ENCODE assay signal across 18 cellular contexts in genomic region chr1:54462597-54463258, GRCh38. TPM values are rescaled to one million over a fixed set of nuclear protein-coding genes. Genes with fewer than 3 reads are reported as not detected.
A peak's percentile ranks its signal among the peaks of the same experiment; 100 is the strongest.
DNase-seq lines count a peak whose midpoint lies in the region; ATAC-seq and TF ChIP-seq lines count a peak whose summit lies in the region.
"Had no signal": no experiment of that assay in that cellular context is flagged by ENCODE, and none has a peak within 500 bp of the region (broad histone marks: within the 10 kb centered on the region; RNA-seq: fewer than 3 reads in every experiment).

No MANE protein-coding gene starts in this region.

- POLR2A ChIA-PET in A673 (lab: Charles Lee; ENCODE audit: low non-redundant PET), result no interaction called here
- POLR2A ChIA-PET in naive thymus-derived CD8-positive, alpha-beta T cell (lab: Charles Lee), result interaction anchor here (0.6 to 1.8 kb wide), 5 partner anchors 10 to 1690 kb away, joined by 3 to 4 read pairs (median 3); no protein-coding TSS in a partner anchor

- CTCF ChIA-PET in A673 (lab: Charles Lee), result no interaction called here

- H3K27me3 Mint-ChIP-seq in naive thymus-derived CD8-positive, alpha-beta T cell, result no peaks in the 10 kb centered on the region
- H3K27me3 Mint-ChIP-seq: natural killer cell treated with Interleukin-12 subunit alpha and Interleukin-12 subunit beta and Interleukin-15 and Interleukin-18, amount 100 ng/mL, for 72 hours had no signal

- no peaks in the 10 kb centered on the region for H3K9me3 Mint-ChIP-seq in naive thymus-derived CD8-positive, alpha-beta T cell
- H3K9me3 Mint-ChIP-seq: CD8-positive, alpha-beta T cell; natural killer cell treated with Interleukin-12 subunit alpha and Interleukin-12 subunit beta and Interleukin-15 and Interleukin-18, amount 100 ng/mL, for 72 hours had no signal

- H3K4me3 ChIP-seq in A673 (ENCODE audit: low read depth, low read length, poor library complexity, severe bottlenecking) (no peak overlapping the region), H7 (ENCODE audit: insufficient read depth, low read depth, low read length) (no peak overlapping the region)

- DNase-seq in A673 (ENCODE audit: low spot score), result no peak
- DNase-seq in H7, result peak; percentile 38
- peak; percentile 16 for DNase-seq in cerebellar cortex (ENCODE audit: low spot score)
- no peak for DNase-seq in naive thymus-derived CD8-positive, alpha-beta T cell
- no peak for DNase-seq in inferior parietal cortex (ENCODE audit: extremely low spot score)
- no peak for DNase-seq in hypothalamus (lab: John Stamatoyannopoulos, UW)
- DNase-seq in ecto neural progenitor cell (ENCODE audit: low spot score), result no peak
- DNase-seq: CD8-positive, alpha-beta T cell; DMS79; NCI-H1048; NCI-H1930; NCI-H446 treated with DMSO at 0.1 percent for 48 hours; stimulated activated CD8-positive, alpha-beta memory T cell treated with anti-CD3 and anti-CD28 coated beads, Interleukin-4, amount 100 ng/mL, for 48 hours; T-helper 9 cell had no signal

- no peak for ATAC-seq in naive thymus-derived CD8-positive, alpha-beta T cell
- no peak for ATAC-seq in GM18868 (IDR thresholded peaks at IDR 0.05; ENCODE audit: unreplicated experiment)
- ATAC-seq: activated CD4-positive, CD25-positive, alpha-beta regulatory T cell treated with anti-CD3 and anti-CD28 coated beads, Interleukin-2, amount 50 U/mL, for 24 hours; CD8-positive, alpha-beta T cell; natural killer cell treated with Interleukin-12 subunit alpha and Interleukin-12 subunit beta and Interleukin-15 and Interleukin-18, amount 100 ng/mL, for 72 hours; SK-N-SH treated with all-trans-retinoic acid at 6 μM for 48 hours had no signal

- peak overlapping the region in 9 of 10 donors; percentile 19 to 67 (median 40) for H3K27ac Mint-ChIP-seq in naive thymus-derived CD8-positive, alpha-beta T cell
- H3K27ac Mint-ChIP-seq: CD8-positive, alpha-beta T cell had no signal

- H3K27ac ChIP-seq in A673 (ENCODE audit: low read depth, low read length, poor library complexity, severe bottlenecking), result peak overlapping the region; percentile 50

- H3K36me3 ChIP-seq in A673 (ENCODE audit: insufficient read depth, low read length, poor library complexity, severe bottlenecking) (no peaks in the 10 kb centered on the region), H7 (replicated peaks; ENCODE audit: control insufficient read depth, insufficient read depth, low read length) (no peaks in the 10 kb centered on the region)

- peaks cover 53% of the 10 kb centered on the region for H3K4me1 ChIP-seq in A673 (ENCODE audit: insufficient read depth, low read length, poor library complexity, severe bottlenecking)

- H3K36me3 Mint-ChIP-seq in naive thymus-derived CD8-positive, alpha-beta T cell, result no peaks in the 10 kb centered on the region
- H3K36me3 Mint-ChIP-seq: CD8-positive, alpha-beta T cell; natural killer cell treated with Interleukin-12 subunit alpha and Interleukin-12 subunit beta and Interleukin-15 and Interleukin-18, amount 100 ng/mL, for 72 hours had no signal

- BruUV-seq in A673 (replicated peaks; lab: Mats Ljungman, UMichigan), result no TSS peak

- H3K4me1 Mint-ChIP-seq in naive thymus-derived CD8-positive, alpha-beta T cell, result peaks cover 27 to 66% (median 55%) of the 10 kb centered on the region in 4 donors

- H3K4me3 Mint-ChIP-seq in naive thymus-derived CD8-positive, alpha-beta T cell, result peak overlapping the region in 1 of 10 donors; percentile 68
- H3K4me3 Mint-ChIP-seq: CD8-positive, alpha-beta T cell; natural killer cell treated with Interleukin-12 subunit alpha and Interleukin-12 subunit beta and Interleukin-15 and Interleukin-18, amount 100 ng/mL, for 72 hours had no signal

- no peaks in the 10 kb centered on the region for H3K27me3 ChIP-seq in A673 (replicated peaks; ENCODE audit: insufficient read depth, low read depth, low read length, poor library complexity)
- no peaks in the 10 kb centered on the region; the same call in 1 of the 2 replicates for H3K27me3 ChIP-seq in H7 (ENCODE audit: control insufficient read depth, insufficient read depth, low read length)

- no peaks in the 10 kb centered on the region for H3K9me3 ChIP-seq in A673 (ENCODE audit: low read depth, low read length, poor library complexity, severe bottlenecking)

- intact Hi-C loops in A673 (cut with micrococcal nuclease; ENCODE audit: unreplicated experiment), result no loop called here

- TF ChIP-seq CTCF in A673 (conservative IDR thresholded peaks at IDR 0.05; ENCODE audit: low read depth, low read length), result no peak

RNA-seq across cellular contexts. Expression of gene SSBP3, which starts 56.5 kb away (rescaled TPM):
- total RNA-seq in A673 (2021), result 43.0 and 55.1 TPM in 2 replicates
- total RNA-seq in H7 (2014; rRNA removed; shearing (Covaris generic)), result 98.0 and 109 TPM in 2 replicates
- 10 to 100 TPM; 88.7 to 93.8 TPM for total RNA-seq in naive thymus-derived CD8-positive, alpha-beta T cell
- polyA plus RNA-seq in naive thymus-derived CD8-positive, alpha-beta T cell, result 10 to 100 TPM; 16.1 to 19.8 (median 16.7) TPM

Comparison
In these comparisons a context has a peak if more than half of its experiments do, and no peak if none do; other contexts are left out.
1. DNase-seq: peak in H7 (single experiment) and cerebellar cortex (single experiment); none in A673 (single experiment), naive thymus-derived CD8-positive, alpha-beta T cell (0 of 10), inferior parietal cortex (single experiment), hypothalamus (0 of 51) and ecto neural progenitor cell (single experiment).